12 cellular contexts compared by ENCODE assay signal in genomic region chr15:73485845-73486379, GRCh38. TPM values are rescaled to one million over a fixed set of nuclear protein-coding genes. Genes with fewer than 3 reads are reported as not detected.
DNase-seq lines count a peak whose midpoint lies in the region; ATAC-seq, FAIRE-seq and TF ChIP-seq lines count a peak whose summit lies in the region.
"Not testable (repeated sequence)": the region's sequence is repeated elsewhere in the genome, so short reads cannot be mapped to it uniquely, and the experiment has no call there.
"Had no signal": no experiment of that assay in that cellular context is flagged by ENCODE, and none has a peak within 500 bp of the region (broad histone marks: within the 10 kb centered on the region; RNA-seq: fewer than 3 reads in every experiment).

No MANE protein-coding gene starts in this region.

- H3K4me1 ChIP-seq in HepG2 (ENCODE audit: insufficient read depth, low read length): not testable (repeated sequence)

- intact Hi-C loops in HepG2 (cut with micrococcal nuclease; ENCODE audit: unreplicated experiment): not testable (repeated sequence)

- H3K4me2 ChIP-seq in HepG2 (ENCODE audit: low read depth, low read length): not testable (repeated sequence)

- H3K4me3 ChIP-seq in HL-60 (replicated peaks; ENCODE audit: insufficient read depth, low read length); bronchial epithelial cell (ENCODE audit: low read depth, low read length); fibroblast of pulmonary artery (replicated peaks; ENCODE audit: low read depth, low read length); HepG2 (replicated peaks in 1 of 3; ENCODE audit: insufficient read depth in 1 of 3, low read depth in 2 of 3, low read length in 3 of 3): not testable (repeated sequence)

- TF ChIP-seq POLR2A in HepG2 (IDR thresholded peaks at IDR 0.05; ENCODE audit: insufficient read depth in 1 of 2, low read depth in 2 of 2, low read length in 2 of 2): not testable (repeated sequence)

- not testable (repeated sequence) for BruUV-seq in HepG2 (replicated peaks; lab: Mats Ljungman, UMichigan)

- in situ Hi-C loops in HepG2 (cut with HindIII; ENCODE audit: extremely low pct_ligation_motif_present, low pct_unique_long_range_greater_than_20kb): not testable (repeated sequence)

- FAIRE-seq in bronchial epithelial cell (lab: Jason Lieb, UNC); HepG2 (lab: Jason Lieb, UNC): not testable (repeated sequence)

- H3K27ac ChIP-seq in HL-60 (replicated peaks); HepG2 (ENCODE audit: extremely low read length, insufficient read depth, low read length): not testable (repeated sequence)

- H3K79me2 ChIP-seq in HepG2 (ENCODE audit: insufficient read depth, low read length): not testable (repeated sequence)

- TF ChIP-seq CTCF in HL-60 (IDR thresholded peaks at IDR 0.05; ENCODE audit: insufficient read depth, low read length); bronchial epithelial cell (IDR thresholded peaks at IDR 0.05; ENCODE audit: insufficient read depth, low read length, severe bottlenecking); fibroblast of pulmonary artery (IDR thresholded peaks at IDR 0.05; ENCODE audit: low read length, missing control alignments); HepG2 (CRISPR knock-in tag; IDR thresholded peaks at IDR 0.05): not testable (repeated sequence)

- TF ChIP-seq EP300 in HepG2 (IDR thresholded peaks at IDR 0.05; ENCODE audit: low read depth in 2 of 2, low read length in 2 of 2); HepG2 (CRISPR knock-in tag; IDR thresholded peaks at IDR 0.05; ENCODE audit: borderline replicate concordance): not testable (repeated sequence)

- POLR2A ChIA-PET in HepG2 (lab: Yijun Ruan, JAX): not testable (repeated sequence)

- not testable (repeated sequence) for ATAC-seq in HepG2

- H2AFZ ChIP-seq in HepG2 (ENCODE audit: low read length): not testable (repeated sequence)

- DNase-seq in EH (ENCODE audit: low read depth): peak; percentile 7
- DNase-seq in HL-60 (ENCODE audit: low read depth in 1 of 2, low spot score in 1 of 2): peak; percentile 1 to 66
- peak; percentile 69 to 77 for DNase-seq in NOMO-1 (lab: John Stamatoyannopoulos, UW; ENCODE audit: unreplicated experiment in 2 of 2)
- peak; percentile 19 for DNase-seq in SKM-1 treated with dmso at 0.1 percent for 144 hours (lab: John Stamatoyannopoulos, UW; ENCODE audit: unreplicated experiment)
- DNase-seq in bronchial epithelial cell (ENCODE audit: low read depth): peak; percentile 45
- peak; percentile 17 for DNase-seq in fibroblast of pulmonary artery (ENCODE audit: low read depth)
- peak; percentile 13 for DNase-seq in HepG2 (ENCODE audit: low spot score)
- DNase-seq in stromal cell of bone marrow (ENCODE audit: low read depth): peak; percentile 4

- H3K9ac ChIP-seq in HepG2 (ENCODE audit: insufficient read depth, low read depth, low read length): not testable (repeated sequence)

- WGBS in HepG2 (ENCODE audit: low lambda C conversion rate): 25% methylated on average over 12 of the region's 12 CpGs

- H3K36me3 ChIP-seq in bronchial epithelial cell (ENCODE audit: control insufficient read depth, insufficient read depth, low read length); HepG2 (replicated peaks in 1 of 2; ENCODE audit: control insufficient read depth in 1 of 2, insufficient read depth in 2 of 2, low read length in 2 of 2): not testable (repeated sequence)

- not testable (repeated sequence) for H3K9me3 ChIP-seq in HepG2 (ENCODE audit: low read length)

- H4K20me1 ChIP-seq in HepG2 (ENCODE audit: insufficient read depth, low read length): not testable (repeated sequence)

- CTCF ChIA-PET in HepG2 (lab: Yijun Ruan, JAX; ENCODE audit: low intra/inter-chr PET ratio, low total read pairs): not testable (repeated sequence)

- TF ChIP-seq RAD21 in HepG2 (CRISPR knock-in tag; IDR thresholded peaks at IDR 0.05): not testable (repeated sequence)

- H3K27me3 ChIP-seq in HL-60 (ENCODE audit: insufficient read depth, poor library complexity, severe bottlenecking); bronchial epithelial cell (ENCODE audit: control insufficient read depth, insufficient read depth, low read length); HepG2 (ENCODE audit: control insufficient read depth in 1 of 2, insufficient read depth in 2 of 2, low read length in 2 of 2): not testable (repeated sequence)

TF ChIP-seq in HepG2, 621 proteins besides CTCF, POLR2A, EP300 and RAD21:
- peak; percentile 89 for TF ChIP-seq CEBPB (IDR thresholded peaks at IDR 0.05; ENCODE audit: borderline replicate concordance, low read depth, low read length)
- peak; percentile 69 for TF ChIP-seq ZNF652 (CRISPR knock-in tag; IDR thresholded peaks at IDR 0.05; ENCODE audit: borderline replicate concordance, low read depth)
- peak; percentile 95 for TF ChIP-seq ZNF770 (CRISPR knock-in tag; IDR thresholded peaks at IDR 0.05)
- 0 out of 2 replicates have a peak, but pooled peaks have one; percentile 16 for TF ChIP-seq GATAD2A (CRISPR knock-in tag; IDR thresholded peaks at IDR 0.05)
- peak; percentile 73 for TF ChIP-seq CEBPG (CRISPR knock-in tag; IDR thresholded peaks at IDR 0.05)
- 0 out of 2 replicates have a peak, but pooled peaks have one; percentile 29 for TF ChIP-seq GFI1 (CRISPR knock-in tag; IDR thresholded peaks at IDR 0.05; ENCODE audit: borderline replicate concordance)
- TF ChIP-seq ISL2 (CRISPR knock-in tag; IDR thresholded peaks at IDR 0.05): 0 out of 2 replicates have a peak, but pooled peaks have one; percentile 16

RNA-seq across cellular contexts. Expression of gene REC114, which starts 42.9 kb away (rescaled TPM):
- not detected in 2 replicates for total RNA-seq in bronchial epithelial cell
- not detected in 2 replicates for total RNA-seq in HepG2 (2016; rRNA removed; fragmentation: Illumina TruSeq; extraction: Trizol)
- not detected in 2 replicates for total RNA-seq in HepG2 (2016; cell fraction: cytosol; rRNA removed; fragmentation: Illumina TruSeq; extraction: Trizol; ENCODE audit: low read depth)
- total RNA-seq in HepG2 (2016; cell fraction: insoluble cytoplasmic fraction; rRNA removed; fragmentation: Illumina TruSeq; extraction: Trizol): not detected in 2 replicates
- not detected in 2 replicates for total RNA-seq in HepG2 (2016; cell fraction: membrane; rRNA removed; fragmentation: Illumina TruSeq; extraction: Trizol)
- not detected in 2 replicates for total RNA-seq in HepG2 (2016; cell fraction: nucleus; rRNA removed; fragmentation: Illumina TruSeq; extraction: Trizol)
- not detected in 2 replicates for polyA plus RNA-seq in HepG2 (2011; rRNA removed)
- polyA plus RNA-seq in HepG2 (2011; cell fraction: cytosol; rRNA removed): not detected in 2 replicates
- not detected in 2 replicates for polyA plus RNA-seq in HepG2 (2011; cell fraction: nucleus; rRNA removed)
- not detected in 2 replicates for polyA plus RNA-seq in HepG2 (2012)
- polyA plus RNA-seq in HepG2 (2016; cell fraction: cytosol; fragmentation: Illumina TruSeq; extraction: Trizol; ENCODE audit: low read depth): not detected in 2 replicates
- not detected in 2 replicates for polyA plus RNA-seq in HepG2 (2016; cell fraction: insoluble cytoplasmic fraction; fragmentation: Illumina TruSeq; extraction: Trizol; ENCODE audit: low read depth)
- not detected in 2 replicates for polyA plus RNA-seq in HepG2 (2016; cell fraction: membrane; fragmentation: Illumina TruSeq; extraction: Trizol; ENCODE audit: low read depth)
- not detected in 2 replicates for polyA plus RNA-seq in HepG2 (2016; cell fraction: nucleus; fragmentation: Illumina TruSeq; extraction: Trizol; ENCODE audit: insufficient read depth, low read depth)
- polyA minus RNA-seq in HepG2 (2011; rRNA and poly(A)+ RNA removed; ENCODE audit: low replicate concordance): not detected in 2 replicates
- not detected in 2 replicates for polyA minus RNA-seq in HepG2 (2011; cell fraction: cytosol; rRNA and poly(A)+ RNA removed)
- polyA minus RNA-seq in HepG2 (2011; cell fraction: nucleus; rRNA and poly(A)+ RNA removed): not detected in 2 replicates
- total RNA-seq: A673, NCI-H460, PC-3, SJCRH30 had no signal

Comparison
In these comparisons a context has a peak if more than half of its experiments do, and no peak if none do; other contexts are left out.
1. DNase-seq: peak in every context shown above with its lines; median percentile 73 in NOMO-1; 45 in bronchial epithelial cell; 34 in HL-60; 19 in SKM-1 treated with dmso at 0.1 percent for 144 hours; 17 in fibroblast of pulmonary artery; 13 in HepG2; 7 in EH; 4 in stromal cell of bone marrow.